Comparison of ENCODE assay signal across 11 cellular contexts in the genomic region with DNA sequence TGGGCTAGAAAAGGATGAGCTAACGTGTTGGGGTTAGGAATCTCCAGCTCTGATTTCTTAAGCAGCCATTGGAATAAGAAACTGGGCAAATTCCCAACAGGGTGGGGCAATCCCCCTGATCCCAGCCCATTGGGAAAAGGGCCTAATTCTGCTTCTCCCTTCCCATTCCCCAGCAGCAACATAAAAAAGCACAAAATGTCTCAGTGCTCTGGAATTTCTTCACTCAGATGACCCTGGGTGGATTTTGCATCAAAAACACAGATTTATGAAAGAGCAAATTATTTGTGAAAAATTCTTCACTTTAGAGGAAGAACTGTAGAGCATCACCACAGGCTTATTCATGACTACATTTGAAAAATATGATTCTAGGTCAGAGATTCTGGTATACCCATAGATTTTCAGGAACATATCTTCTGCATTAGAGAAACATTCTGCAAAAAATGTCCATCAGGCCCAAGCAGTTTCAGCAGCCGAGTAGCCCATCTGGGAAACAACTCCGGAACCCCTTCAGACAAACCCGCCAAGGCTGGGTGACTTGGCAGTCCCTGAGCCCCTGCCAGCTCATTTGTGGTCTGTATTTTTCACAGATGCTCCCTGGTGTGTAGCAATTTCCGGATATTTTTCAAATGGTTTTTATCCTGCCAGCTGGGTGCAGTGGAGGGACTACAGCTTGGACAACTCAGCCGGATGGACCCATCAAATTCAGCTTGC.
DNase-seq lines count a peak whose midpoint lies in the region; ATAC-seq and TF ChIP-seq lines count a peak whose summit lies in the region.
"Had no signal": no experiment of that assay in that cellular context is flagged by ENCODE, and none has a peak within 500 bp of the region (broad histone marks: within the 10 kb centered on the region; RNA-seq: fewer than 3 reads in every experiment).

No MANE protein-coding gene starts in this region.

- peak overlapping the region in 5 of 10 donors; percentile 5 to 34 (median 22) for H3K27ac ChIP-seq in heart right ventricle
- peak overlapping the region in 12 of 21 experiments; percentile 6 to 71 (median 44) for H3K27ac ChIP-seq in skin epidermis
- no peak overlapping the region for H3K27ac ChIP-seq in mesendoderm (ENCODE audit: low read depth, low read length)

- H3K27me3 Mint-ChIP-seq in T-cell: peaks cover 8 to 15% of the 10 kb centered on the region in 2 donors

- no peak overlapping the region for H2BK5ac ChIP-seq in mesendoderm (ENCODE audit: low read length)

- CTCF ChIA-PET in T-cell (lab: Charles Lee): no interaction called here

- H3K27me3 ChIP-seq in heart right ventricle (no peaks in the 10 kb centered on the region), mesendoderm (ENCODE audit: insufficient read depth, low read length, poor library complexity) (no peaks in the 10 kb centered on the region)

- WGBS in heart right ventricle, 2 donors: 65 to 69% methylated on average over 6 of the region's 6 CpGs
- no CpG with 5 or more reads among the region's 6 CpGs for WGBS in mesendoderm (ENCODE audit: extremely low coverage, insufficient coverage, low lambda C conversion rate)

- no peak overlapping the region for H4K5ac ChIP-seq in mesendoderm (ENCODE audit: low read length)

- H3K4me1 Mint-ChIP-seq in T-cell: no peaks in the 10 kb centered on the region
- H3K4me1 Mint-ChIP-seq: T-helper 17 cell had no signal

- H3K36me3 Mint-ChIP-seq in T-cell: no peaks in the 10 kb centered on the region

- no peak overlapping the region for H4K8ac ChIP-seq in mesendoderm (ENCODE audit: low read depth, low read length)

- H3K4ac ChIP-seq in mesendoderm (ENCODE audit: low read depth, low read length): no peak overlapping the region

- H2BK120ac ChIP-seq in mesendoderm (ENCODE audit: low read depth, low read length): no peak overlapping the region

- POLR2A ChIA-PET in T-cell (lab: Charles Lee): no interaction called here

- H3K36me3 ChIP-seq in heart right ventricle: no peaks in the 10 kb centered on the region
- H3K36me3 ChIP-seq in mesendoderm (ENCODE audit: control insufficient read depth, insufficient read depth, low read length): no peaks in the 10 kb centered on the region

- no peak overlapping the region for H3K56ac ChIP-seq in mesendoderm (ENCODE audit: low read length)

- no peak overlapping the region for H3K23ac ChIP-seq in mesendoderm (ENCODE audit: low read length)

- H3K4me2 ChIP-seq in mesendoderm (ENCODE audit: low read length): no peak overlapping the region

- H3K79me1 ChIP-seq in mesendoderm (ENCODE audit: low read length): no peaks in the 10 kb centered on the region

- no peaks in the 10 kb centered on the region for H3K79me2 ChIP-seq in mesendoderm (ENCODE audit: control insufficient read depth, insufficient read depth, low read length)

- no peak overlapping the region for H3K27ac Mint-ChIP-seq in T-cell
- H3K27ac Mint-ChIP-seq: T-helper 17 cell had no signal

- H3K9ac ChIP-seq in mesendoderm (ENCODE audit: low read length): no peak overlapping the region

- H3K9me3 ChIP-seq in heart right ventricle: peaks cover 0 to 5% (median 0%) of the 10 kb centered on the region in 11 donors

- peaks cover 0 to 16% (median 0%) of the 10 kb centered on the region in 9 donors for H3K4me1 ChIP-seq in heart right ventricle
- no peaks in the 10 kb centered on the region for H3K4me1 ChIP-seq in mesendoderm (ENCODE audit: control insufficient read depth, low read depth, low read length)

- no peak overlapping the region for H2BK15ac ChIP-seq in mesendoderm (replicated peaks; ENCODE audit: low read depth)

- no peak overlapping the region for H3K4me3 Mint-ChIP-seq in T-cell
- H3K4me3 Mint-ChIP-seq: T-helper 17 cell had no signal

- intact Hi-C loops in heart right ventricle (cut with DNase I): loop anchor here in 1 of 10 donors (10.0 kb wide), 1 partner anchor 229 kb away; no protein-coding TSS in a partner anchor

- no peak overlapping the region for H3K18ac ChIP-seq in mesendoderm (ENCODE audit: low read length)

- peak in 7 of 8 donors; percentile 24 to 72 (median 59) for ATAC-seq in heart right ventricle
- ATAC-seq in T-cell (replicated peaks in 1 of 4): no peak
- ATAC-seq: T-helper 17 cell had no signal

- H3K9me3 Mint-ChIP-seq in T-cell: no peaks in the 10 kb centered on the region

- DNase-seq in GM04504 (ENCODE audit: low read depth) (peak; percentile 88), SKM-1 treated with dmso at 0.1 percent for 144 hours (lab: John Stamatoyannopoulos, UW; ENCODE audit: unreplicated experiment) (peak; percentile 49), heart right ventricle (peak; percentile 15 to 22), COR-L47 (lab: John Stamatoyannopoulos, UW) (no peak), T-cell (no peak), mesendoderm (no peak)
- no peak for DNase-seq in stimulated activated CD8-positive, alpha-beta memory T cell treated with anti-CD3 and anti-CD28 coated beads, Interleukin-4, amount 100 ng/mL, for 48 hours
- DNase-seq: activated naive CD4-positive, alpha-beta T cell; NCI-H146; T-helper 17 cell had no signal

- TF ChIP-seq CTCF in heart right ventricle (IDR thresholded peaks at IDR 0.05): no peak

- H2AK5ac ChIP-seq in mesendoderm (ENCODE audit: low read length): no peak overlapping the region

- no peak overlapping the region for H3K4me3 ChIP-seq in heart right ventricle
- no peak overlapping the region for H3K4me3 ChIP-seq in skin epidermis
- H3K4me3 ChIP-seq in mesendoderm (ENCODE audit: low read length): no peak overlapping the region

Comparison
In these comparisons a context has a peak if more than half of its experiments do, and no peak if none do; other contexts are left out.
1. DNase-seq: peak in GM04504 (single experiment), SKM-1 treated with dmso at 0.1 percent for 144 hours (single experiment) and heart right ventricle (2 of 2); none in COR-L47 (single experiment), T-cell (0 of 34), stimulated activated CD8-positive, alpha-beta memory T cell treated with anti-CD3 and anti-CD28 coated beads, Interleukin-4, amount 100 ng/mL, for 48 hours (single experiment) and mesendoderm (single experiment).
2. ATAC-seq: peak in heart right ventricle (7 of 8); none in T-cell (0 of 4).